Comparison of ENCODE assay signal across 9 cellular contexts in genomic region chr10:62036186-62037081, GRCh38.
A peak's percentile ranks its signal among the peaks of the same experiment; 100 is the strongest.
DNase-seq lines count a peak whose midpoint lies in the region; ATAC-seq and TF ChIP-seq lines count a peak whose summit lies in the region.
"Had no signal": no experiment of that assay in that cellular context is flagged by ENCODE, and none has a peak within 500 bp of the region (broad histone marks: within the 10 kb centered on the region; RNA-seq: fewer than 3 reads in every experiment).

No MANE protein-coding gene starts in this region.

- no peak overlapping the region for H3K4me3 Mint-ChIP-seq in activated CD8-positive, alpha-beta memory T cell treated with anti-CD3 and anti-CD28 coated beads, Interleukin-2, amount 10 ng/mL, durations not matched to agents 7 days and 5 days
- H3K4me3 Mint-ChIP-seq: CD8-positive, alpha-beta T cell had no signal

- H3K27ac ChIP-seq in RWPE1 (peak overlapping the region; percentile 47), gastroesophageal sphincter (peak overlapping the region; percentile 41 to 79 (median 74)), suprapubic skin (peak overlapping the region; percentile 21)

- H3K27ac Mint-ChIP-seq in activated CD8-positive, alpha-beta memory T cell treated with anti-CD3 and anti-CD28 coated beads, Interleukin-2, amount 10 ng/mL, durations not matched to agents 7 days and 5 days, result peak overlapping the region; percentile 50
- H3K27ac Mint-ChIP-seq: CD8-positive, alpha-beta T cell had no signal

- TF ChIP-seq CTCF in RWPE1 (conservative IDR thresholded peaks at IDR 0.05; ENCODE audit: low read depth) (no peak), gastroesophageal sphincter (IDR thresholded peaks at IDR 0.05) (no peak), suprapubic skin (IDR thresholded peaks at IDR 0.05) (no peak)

- no peaks in the 10 kb centered on the region for H3K27me3 Mint-ChIP-seq in activated CD8-positive, alpha-beta memory T cell treated with anti-CD3 and anti-CD28 coated beads, Interleukin-2, amount 10 ng/mL, durations not matched to agents 7 days and 5 days

- 42 to 67% methylated on average over 4 to 5 of the region's 11 CpGs for WGBS in gastroesophageal sphincter (ENCODE audit: low coverage in 1 of 2), 2 donors
- 91% methylated on average over 10 of the region's 11 CpGs for WGBS in suprapubic skin

- no peaks in the 10 kb centered on the region for H3K9me3 Mint-ChIP-seq in activated CD8-positive, alpha-beta memory T cell treated with anti-CD3 and anti-CD28 coated beads, Interleukin-2, amount 10 ng/mL, durations not matched to agents 7 days and 5 days (ENCODE audit: low read depth)
- H3K9me3 Mint-ChIP-seq: CD8-positive, alpha-beta T cell had no signal

- H3K36me3 Mint-ChIP-seq in activated CD8-positive, alpha-beta memory T cell treated with anti-CD3 and anti-CD28 coated beads, Interleukin-2, amount 10 ng/mL, durations not matched to agents 7 days and 5 days, result peaks cover 13% of the 10 kb centered on the region
- H3K36me3 Mint-ChIP-seq: CD8-positive, alpha-beta T cell had no signal

- TF ChIP-seq POLR2A in gastroesophageal sphincter (IDR thresholded peaks at IDR 0.05) (no peak), suprapubic skin (IDR thresholded peaks at IDR 0.05) (no peak)

- no peak for ATAC-seq in activated CD8-positive, alpha-beta memory T cell treated with anti-CD3 and anti-CD28 coated beads, Interleukin-2, amount 10 ng/mL, durations not matched to agents 7 days and 5 days
- ATAC-seq in gastroesophageal sphincter (peak; percentile 1), HG03135 (IDR thresholded peaks at IDR 0.05; ENCODE audit: unreplicated experiment) (no peak)
- ATAC-seq: CD8-positive, alpha-beta T cell had no signal

- no peak for DNase-seq in activated CD8-positive, alpha-beta memory T cell treated with anti-CD3 and anti-CD28 coated beads, Interleukin-2, amount 10 ng/mL, durations not matched to agents 7 days and 5 days
- no peak for DNase-seq in activated CD8-positive, alpha-beta memory T cell treated with anti-CD3 and anti-CD28 coated beads, Interleukin-2, amount 50 U/mL, for 48 hours
- DNase-seq in RWPE1 (ENCODE audit: low spot score) (no peak), suprapubic skin (ENCODE audit: low spot score in 2 of 2) (no peak), mucosa of gallbladder (ENCODE audit: low spot score) (no peak), cerebellar cortex (ENCODE audit: low spot score) (no peak)
- DNase-seq: CD8-positive, alpha-beta T cell had no signal

- H3K27me3 ChIP-seq in gastroesophageal sphincter (no peaks in the 10 kb centered on the region), suprapubic skin (no peaks in the 10 kb centered on the region)

- peaks cover 57% of the 10 kb centered on the region for H3K4me1 Mint-ChIP-seq in activated CD8-positive, alpha-beta memory T cell treated with anti-CD3 and anti-CD28 coated beads, Interleukin-2, amount 10 ng/mL, durations not matched to agents 7 days and 5 days

- no peaks in the 10 kb centered on the region for H3K9me3 ChIP-seq in gastroesophageal sphincter
- H3K9me3 ChIP-seq in suprapubic skin, result no peaks in the 10 kb centered on the region

- H3K36me3 ChIP-seq in gastroesophageal sphincter (no peaks in the 10 kb centered on the region), suprapubic skin (no peaks in the 10 kb centered on the region)

- no peak for TF ChIP-seq EP300 in gastroesophageal sphincter (IDR thresholded peaks at IDR 0.05)
- no peak for TF ChIP-seq EP300 in suprapubic skin (IDR thresholded peaks at IDR 0.05)

- POLR2A ChIA-PET in RWPE1 (lab: Yijun Ruan, JAX; ENCODE audit: low non-redundant PET), result no interaction called here

- H3K4me1 ChIP-seq in gastroesophageal sphincter (peaks cover 17 to 59% (median 22%) of the 10 kb centered on the region in 3 donors), suprapubic skin (peaks cover 41% of the 10 kb centered on the region)

- H3K4me3 ChIP-seq in gastroesophageal sphincter, result no peak overlapping the region
- no peak overlapping the region for H3K4me3 ChIP-seq in suprapubic skin

- CTCF ChIA-PET in activated CD8-positive, alpha-beta memory T cell treated with anti-CD3 and anti-CD28 coated beads, Interleukin-2, amount 10 ng/mL, durations not matched to agents 7 days and 5 days (lab: Charles Lee), result interaction anchor here (1.5 to 11.1 kb wide), 6 partner anchors 11 to 212 kb away, joined by 4 to 148 read pairs (median 30); no protein-coding TSS in a partner anchor
- CTCF ChIA-PET in RWPE1 (lab: Yijun Ruan, JAX), result interaction anchor here (0.5 to 2.4 kb wide), 3 partner anchors 188 to 1961 kb away, joined by 3 to 18 read pairs (median 5); no protein-coding TSS in a partner anchor

Comparison
In these comparisons a context has a peak if more than half of its experiments do, and no peak if none do; other contexts are left out.
1. H3K27ac ChIP-seq: peak in every context shown above with its lines; median percentile 74 in gastroesophageal sphincter; 47 in RWPE1; 21 in suprapubic skin.